Comparison of ENCODE assay signal across 8 cellular contexts in the genomic region with DNA sequence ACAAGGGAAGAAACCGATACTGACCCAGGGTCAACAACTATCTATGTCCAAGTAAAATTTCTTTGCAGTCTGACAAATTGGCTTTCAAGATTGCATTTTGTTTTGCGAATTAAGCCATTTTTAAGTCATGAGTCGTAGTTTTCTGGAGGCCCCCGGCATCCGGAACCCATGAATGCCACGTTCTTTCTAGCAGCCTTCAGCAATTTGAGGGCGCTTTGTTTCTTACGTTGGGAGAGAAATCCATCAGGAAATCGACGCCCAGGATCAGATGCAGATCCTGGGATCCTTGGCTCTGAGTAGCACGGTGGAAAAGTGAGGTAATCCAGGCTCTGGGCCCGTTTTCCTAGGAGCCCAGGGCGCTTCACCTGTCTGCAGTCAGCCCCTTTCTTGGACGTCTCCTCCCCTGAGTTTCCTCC. TPM values are rescaled to one million over a fixed set of nuclear protein-coding genes. Genes with fewer than 3 reads are reported as not detected.
DNase-seq lines count a peak whose midpoint lies in the region; ATAC-seq and TF ChIP-seq lines count a peak whose summit lies in the region.

No MANE protein-coding gene starts in this region.

- ATAC-seq in HG02884 (IDR thresholded peaks at IDR 0.05; ENCODE audit: unreplicated experiment) (peak; percentile 4), WTC11 (peak; percentile 86; the same call in 1 of the 2 replicates)
- ATAC-seq in stimulated activated naive CD8-positive, alpha-beta T cell treated with anti-CD3 and anti-CD28 coated beads, Interleukin-15, Interleukin-2, amounts not matched to agents 100 U/mL and 50 U/mL, for 24 hours: peak; percentile 4

- H3K4me1 ChIP-seq in iPS-18a (ENCODE audit: control insufficient read depth, low read depth, low read length): peaks cover 28% of the 10 kb centered on the region

- peak overlapping the region; percentile 93 for H3K27ac Mint-ChIP-seq in activated T-cell treated with anti-CD3 and anti-CD28 coated beads, Interleukin-2, amount 50 U/mL, for 24 hours
- H3K27ac Mint-ChIP-seq in WTC11: peak overlapping the region; percentile 94

- no peaks in the 10 kb centered on the region for H3K36me3 ChIP-seq in iPS-18a (ENCODE audit: control insufficient read depth, low read depth, low read length)

- H3K27ac ChIP-seq in iPS-18a (ENCODE audit: low read length): peak overlapping the region; percentile 78

- POLR2A ChIA-PET in WTC11 (lab: Charles Lee): interaction anchor here (2.6 kb wide), 1 partner anchor 41 kb away, joined by 10 read pairs; no protein-coding TSS in a partner anchor

- DNase-seq in activated T-cell treated with anti-CD3 and anti-CD28 coated beads, Interleukin-2, amount 50 U/mL, for 24 hours: no peak
- DNase-seq in activated T-cell treated with anti-CD3 and anti-CD28 coated beads, Interleukin-2, amount 50 U/mL, for 1 hour: no peak
- no peak for DNase-seq in WTC11 (ENCODE audit: low spot score)
- DNase-seq in stimulated activated naive CD8-positive, alpha-beta T cell treated with anti-CD3 and anti-CD28 coated beads, Interleukin-15, Interleukin-2, amounts not matched to agents 100 U/mL and 50 U/mL, for 24 hours: no peak
- DNase-seq in germinal center (ENCODE audit: low spot score): no peak
- DNase-seq in AG08396 (ENCODE audit: low spot score): no peak

- H3K4me3 ChIP-seq in iPS-18a (ENCODE audit: low read length): peak overlapping the region; percentile 95

- H3K9me3 ChIP-seq in iPS-18a (ENCODE audit: control insufficient read depth, low read depth, low read length): no peaks in the 10 kb centered on the region

- H3K4me1 Mint-ChIP-seq in activated T-cell treated with anti-CD3 and anti-CD28 coated beads, Interleukin-2, amount 50 U/mL, for 24 hours (ENCODE audit: low read depth): peaks cover 17% of the 10 kb centered on the region
- H3K4me1 Mint-ChIP-seq in WTC11: peaks cover 32% of the 10 kb centered on the region

- H3K27me3 ChIP-seq in iPS-18a (ENCODE audit: control insufficient read depth, insufficient read depth, low read length): no peaks in the 10 kb centered on the region

- H3K9me3 Mint-ChIP-seq in activated T-cell treated with anti-CD3 and anti-CD28 coated beads, Interleukin-2, amount 50 U/mL, for 24 hours: no peaks in the 10 kb centered on the region
- no peaks in the 10 kb centered on the region for H3K9me3 Mint-ChIP-seq in WTC11

- TF ChIP-seq CTCF in WTC11 (IDR thresholded peaks at IDR 0.05): no peak

- peak overlapping the region; percentile 92 for H3K9ac ChIP-seq in iPS-18a (ENCODE audit: low read length)

- H3K36me3 Mint-ChIP-seq in activated T-cell treated with anti-CD3 and anti-CD28 coated beads, Interleukin-2, amount 50 U/mL, for 24 hours (ENCODE audit: low read depth): peaks cover 22% of the 10 kb centered on the region
- H3K36me3 Mint-ChIP-seq in WTC11: no peaks in the 10 kb centered on the region

- H3K27me3 Mint-ChIP-seq in activated T-cell treated with anti-CD3 and anti-CD28 coated beads, Interleukin-2, amount 50 U/mL, for 24 hours: no peaks in the 10 kb centered on the region
- no peaks in the 10 kb centered on the region; the same call in 1 of the 2 replicates for H3K27me3 Mint-ChIP-seq in WTC11 (ENCODE audit: low read depth)

- CTCF ChIA-PET in WTC11 (lab: Charles Lee): interaction anchor here (1.3 kb wide), 2 partner anchors 40 to 212 kb away, joined by 4 read pairs; partner anchors contain the start of gene REPS1

- H3K4me3 Mint-ChIP-seq in activated T-cell treated with anti-CD3 and anti-CD28 coated beads, Interleukin-2, amount 50 U/mL, for 24 hours: no peak overlapping the region
- peak overlapping the region; percentile 85 for H3K4me3 Mint-ChIP-seq in WTC11

TF ChIP-seq in WTC11, 78 proteins besides CTCF, POLR2A, EP300 and RAD21:
- TF ChIP-seq, protein P1, sequence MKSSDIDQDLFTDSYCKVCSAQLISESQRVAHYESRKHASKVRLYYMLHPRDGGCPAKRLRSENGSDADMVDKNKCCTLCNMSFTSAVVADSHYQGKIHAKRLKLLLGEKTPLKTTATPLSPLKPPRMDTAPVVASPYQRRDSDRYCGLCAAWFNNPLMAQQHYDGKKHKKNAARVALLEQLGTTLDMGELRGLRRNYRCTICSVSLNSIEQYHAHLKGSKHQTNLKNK (CRISPR knock-in tag; IDR thresholded peaks at IDR 0.05): no peak
- peak; percentile 29; the same call in 1 of the 2 replicates for TF ChIP-seq ZNF232 (CRISPR knock-in tag; IDR thresholded peaks at IDR 0.05)
- TF ChIP-seq IRF2 (CRISPR knock-in tag; IDR thresholded peaks at IDR 0.05; ENCODE audit: borderline replicate concordance, low read depth): no peak
- TF ChIP-seq, protein P2, sequence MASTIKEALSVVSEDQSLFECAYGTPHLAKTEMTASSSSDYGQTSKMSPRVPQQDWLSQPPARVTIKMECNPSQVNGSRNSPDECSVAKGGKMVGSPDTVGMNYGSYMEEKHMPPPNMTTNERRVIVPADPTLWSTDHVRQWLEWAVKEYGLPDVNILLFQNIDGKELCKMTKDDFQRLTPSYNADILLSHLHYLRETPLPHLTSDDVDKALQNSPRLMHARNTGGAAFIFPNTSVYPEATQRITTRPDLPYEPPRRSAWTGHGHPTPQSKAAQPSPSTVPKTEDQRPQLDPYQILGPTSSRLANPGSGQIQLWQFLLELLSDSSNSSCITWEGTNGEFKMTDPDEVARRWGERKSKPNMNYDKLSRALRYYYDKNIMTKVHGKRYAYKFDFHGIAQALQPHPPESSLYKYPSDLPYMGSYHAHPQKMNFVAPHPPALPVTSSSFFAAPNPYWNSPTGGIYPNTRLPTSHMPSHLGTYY (CRISPR knock-in tag; IDR thresholded peaks at IDR 0.05): no peak
- no peak for TF ChIP-seq ZNF317 (CRISPR knock-in tag; IDR thresholded peaks at IDR 0.05; ENCODE audit: borderline replicate concordance, low read depth)
- TF ChIP-seq FOXK1 (CRISPR knock-in tag; IDR thresholded peaks at IDR 0.05): no peak; the same call in 1 of the 2 replicates

RNA-seq across cellular contexts. Expression of gene ABRACL, which starts 0.3 kb away (rescaled TPM):
- total RNA-seq in WTC11 (2021): 111 to 117 TPM (median 116 TPM) in 3 replicates

RNA-seq across cellular contexts. Expression of gene REPS1, which starts 40.2 kb away (rescaled TPM):
- total RNA-seq in WTC11 (2021): 51.0 to 55.1 TPM (median 54.6 TPM) in 3 replicates

Comparison
In these comparisons a context has a peak if more than half of its experiments do, and no peak if none do; other contexts are left out.
1. ATAC-seq: peak in every context shown above with its lines; median percentile 86 in WTC11; 4 in HG02884; 4 in stimulated activated naive CD8-positive, alpha-beta T cell treated with anti-CD3 and anti-CD28 coated beads, Interleukin-15, Interleukin-2, amounts not matched to agents 100 U/mL and 50 U/mL, for 24 hours.